In genomic region chr2:116718451-116718850, GRCh38 we compare ENCODE assay signal across 20 cellular contexts.
"Had no signal": no experiment of that assay in that cellular context is flagged by ENCODE, and none has a peak within 500 bp of the region (broad histone marks: within the 10 kb centered on the region; RNA-seq: fewer than 3 reads in every experiment).

No MANE protein-coding gene starts in this region.

- DNase-seq: activated CD4-positive, CD25-positive, alpha-beta regulatory T cell treated with anti-CD3 and anti-CD28 coated beads, Interleukin-2, amount 50 U/mL, for 72 hours; activated gamma-delta T cell treated with Interleukin-2 at 50 U/mL for 16 hours; activated T-cell treated with anti-CD3 and anti-CD28 coated beads, Interleukin-2, amount 50 U/mL, for 1 hour; aorta; colonic mucosa; esophagus squamous epithelium; gastrocnemius medialis; hippocampal formation; left cardiac atrium; nephron progenitor cell; stimulated activated CD4-positive, alpha-beta T cell treated with anti-CD3 and anti-CD28 coated beads, Interleukin-2, amount 100 ng/mL, for 24 hours; stomach; WERI-Rb-1 had no signal

- H3K36me3 ChIP-seq: colonic mucosa, esophagus squamous epithelium, gastrocnemius medialis, pancreas, stomach, suprapubic skin, tibial nerve, WERI-Rb-1 had no signal

- H3K4me1 ChIP-seq: colonic mucosa, esophagus squamous epithelium, gastrocnemius medialis, pancreas, stomach, suprapubic skin, tibial nerve had no signal

- H3K4me3 Mint-ChIP-seq: memory B cell; nephron progenitor cell; stimulated activated effector memory CD8-positive, alpha-beta T cell treated with anti-CD3 and anti-CD28 coated beads, Interleukin-12 subunit alpha, Interleukin-12 subunit beta, amount 100 ng/mL, for 72 hours had no signal

- H3K27me3 Mint-ChIP-seq: memory B cell had no signal

- H3K27me3 ChIP-seq: colonic mucosa, esophagus squamous epithelium, gastrocnemius medialis, pancreas, stomach, suprapubic skin, tibial nerve had no signal

- H3K36me3 Mint-ChIP-seq: memory B cell; stimulated activated effector memory CD8-positive, alpha-beta T cell treated with anti-CD3 and anti-CD28 coated beads, Interleukin-12 subunit alpha, Interleukin-12 subunit beta, amount 100 ng/mL, for 72 hours had no signal

- ATAC-seq: activated naive CD4-positive, alpha-beta T cell treated with anti-CD3 and anti-CD28 coated beads, Interleukin-2, amount 50 U/mL, for 72 hours; gastrocnemius medialis; left cardiac atrium; pancreas; right cardiac atrium; stimulated activated effector memory CD8-positive, alpha-beta T cell treated with anti-CD3 and anti-CD28 coated beads, Interleukin-12 subunit alpha, Interleukin-12 subunit beta, amount 100 ng/mL, for 72 hours had no signal

- H3K4me3 ChIP-seq: colonic mucosa, esophagus squamous epithelium, gastrocnemius medialis, pancreas, stomach, suprapubic skin, tibial nerve had no signal

- H3K27ac Mint-ChIP-seq: activated naive CD4-positive, alpha-beta T cell treated with anti-CD3 and anti-CD28 coated beads, Interleukin-2, amount 50 U/mL, for 72 hours; memory B cell; nephron progenitor cell; stimulated activated effector memory CD8-positive, alpha-beta T cell treated with anti-CD3 and anti-CD28 coated beads, Interleukin-12 subunit alpha, Interleukin-12 subunit beta, amount 100 ng/mL, for 72 hours had no signal

- H3K27ac ChIP-seq: colonic mucosa, esophagus squamous epithelium, gastrocnemius medialis, pancreas, stomach, suprapubic skin, tibial nerve, WERI-Rb-1 had no signal

- H3K4me1 Mint-ChIP-seq: memory B cell; nephron progenitor cell; stimulated activated effector memory CD8-positive, alpha-beta T cell treated with anti-CD3 and anti-CD28 coated beads, Interleukin-12 subunit alpha, Interleukin-12 subunit beta, amount 100 ng/mL, for 72 hours had no signal

- H3K9me3 ChIP-seq: colonic mucosa, esophagus squamous epithelium, gastrocnemius medialis, pancreas, stomach, tibial nerve had no signal
